Comparison of ENCODE assay signal across 8 cellular contexts in genomic region chr7:150755473-150756099, GRCh38. TPM values are rescaled to one million over a fixed set of nuclear protein-coding genes. Genes with fewer than 3 reads are reported as not detected.
DNase-seq lines count a peak whose midpoint lies in the region; ATAC-seq lines count a peak whose summit lies in the region.

No MANE protein-coding gene starts in this region.

- H3K4me1 Mint-ChIP-seq in CD8-positive, alpha-beta memory T cell, result peaks cover 50 to 66% (median 66%) of the 10 kb centered on the region in 3 donors
- peaks cover 51% of the 10 kb centered on the region for H3K4me1 Mint-ChIP-seq in activated T-cell treated with anti-CD3 and anti-CD28 coated beads, Interleukin-2, amount 50 U/mL, for 4 hours (ENCODE audit: low read depth)
- peaks cover 27 to 61% (median 55%) of the 10 kb centered on the region in 4 donors for H3K4me1 Mint-ChIP-seq in naive thymus-derived CD8-positive, alpha-beta T cell

- no peaks in the 10 kb centered on the region for H3K9me3 ChIP-seq in CD8-positive, alpha-beta memory T cell (ENCODE audit: low read length)

- peaks cover 0 to 1% (median 0%) of the 10 kb centered on the region in 3 donors for H3K36me3 Mint-ChIP-seq in CD8-positive, alpha-beta memory T cell
- no peaks in the 10 kb centered on the region for H3K36me3 Mint-ChIP-seq in activated T-cell treated with anti-CD3 and anti-CD28 coated beads, Interleukin-2, amount 50 U/mL, for 4 hours (ENCODE audit: insufficient read depth)
- H3K36me3 Mint-ChIP-seq in naive thymus-derived CD8-positive, alpha-beta T cell, result peaks cover 0 to 6% (median 0%) of the 10 kb centered on the region in 3 donors

- H3K9me3 Mint-ChIP-seq in CD8-positive, alpha-beta memory T cell, result peaks cover 0 to 4% (median 0%) of the 10 kb centered on the region in 5 donors
- H3K9me3 Mint-ChIP-seq in activated T-cell treated with anti-CD3 and anti-CD28 coated beads, Interleukin-2, amount 50 U/mL, for 4 hours, result peaks cover 4% of the 10 kb centered on the region
- H3K9me3 Mint-ChIP-seq in naive thymus-derived CD8-positive, alpha-beta T cell, result peaks cover 0 to 2% (median 0%) of the 10 kb centered on the region in 9 donors

- H3K4me3 Mint-ChIP-seq in CD8-positive, alpha-beta memory T cell, result peak overlapping the region; percentile 74 to 91 (median 78)
- peak overlapping the region; percentile 63 for H3K4me3 Mint-ChIP-seq in activated T-cell treated with anti-CD3 and anti-CD28 coated beads, Interleukin-2, amount 50 U/mL, for 4 hours
- peak overlapping the region; percentile 52 to 88 (median 83) for H3K4me3 Mint-ChIP-seq in naive thymus-derived CD8-positive, alpha-beta T cell

- H3K27ac ChIP-seq in CD8-positive, alpha-beta memory T cell (ENCODE audit: low read depth, low read length), result peak overlapping the region; percentile 25

- DNase-seq in CD8-positive, alpha-beta memory T cell, result peak; percentile 51 to 88 (median 81)
- DNase-seq in activated T-cell treated with anti-CD3 and anti-CD28 coated beads, Interleukin-2, amount 50 U/mL, for 4 hours, result peak; percentile 66
- DNase-seq in naive thymus-derived CD8-positive, alpha-beta T cell, result peak in 9 of 10 donors; percentile 56 to 92 (median 72)
- DNase-seq in NCI-H2029 treated with DMSO at 0.1 percent for 48 hours (lab: John Stamatoyannopoulos, UW) (no peak), HuH-7 (ENCODE audit: low spot score) (no peak), globus pallidus (ENCODE audit: low spot score) (no peak)

- CTCF ChIA-PET in CD8-positive, alpha-beta memory T cell (lab: Charles Lee), result interaction anchor here (0.7 to 3.9 kb wide), 33 partner anchors 9 to 351 kb away, joined by 3 to 60 read pairs (median 4); partner anchors contain the start of genes GIMAP2, GIMAP4, GIMAP5 and GIMAP6

- peak; percentile 61 for ATAC-seq in HG03432 (IDR thresholded peaks at IDR 0.05; ENCODE audit: unreplicated experiment)
- peak; percentile 69 to 72 for ATAC-seq in activated T-cell treated with anti-CD3 and anti-CD28 coated beads, Interleukin-2, amount 50 U/mL, for 4 hours
- peak; percentile 83 to 85 for ATAC-seq in naive thymus-derived CD8-positive, alpha-beta T cell
- ATAC-seq in HG03571 (IDR thresholded peaks at IDR 0.05; ENCODE audit: unreplicated experiment), result no peak

- H3K36me3 ChIP-seq in CD8-positive, alpha-beta memory T cell (ENCODE audit: insufficient read depth, low read length), result no peaks in the 10 kb centered on the region

- H3K27ac Mint-ChIP-seq in CD8-positive, alpha-beta memory T cell, result peak overlapping the region; percentile 86 to 99 (median 96)
- peak overlapping the region; percentile 94 to 100 (median 96) for H3K27ac Mint-ChIP-seq in naive thymus-derived CD8-positive, alpha-beta T cell

- no peaks in the 10 kb centered on the region for H3K27me3 ChIP-seq in CD8-positive, alpha-beta memory T cell (ENCODE audit: insufficient read depth, low read length, poor library complexity, severe bottlenecking)

- peaks cover 0 to 3% of the 10 kb centered on the region in 2 donors for H3K27me3 Mint-ChIP-seq in CD8-positive, alpha-beta memory T cell
- H3K27me3 Mint-ChIP-seq in activated T-cell treated with anti-CD3 and anti-CD28 coated beads, Interleukin-2, amount 50 U/mL, for 4 hours (ENCODE audit: low read depth), result no peaks in the 10 kb centered on the region
- peaks cover 0 to 2% (median 0%) of the 10 kb centered on the region in 5 donors for H3K27me3 Mint-ChIP-seq in naive thymus-derived CD8-positive, alpha-beta T cell

- POLR2A ChIA-PET in CD8-positive, alpha-beta memory T cell (lab: Charles Lee), result interaction anchor here (0.6 to 2.9 kb wide), 23 partner anchors 8 to 349 kb away, joined by 3 to 27 read pairs (median 4); partner anchors contain the start of genes GIMAP1, GIMAP4, GIMAP6 and GIMAP7
- POLR2A ChIA-PET in naive thymus-derived CD8-positive, alpha-beta T cell (lab: Charles Lee), result interaction anchor here (0.6 to 6.5 kb wide), 46 partner anchors 11 to 677 kb away, joined by 3 to 143 read pairs (median 6); partner anchors contain the start of genes GIMAP1, GIMAP2, GIMAP4 and GIMAP5

- H3K4me3 ChIP-seq in CD8-positive, alpha-beta memory T cell (ENCODE audit: low read length), result peak overlapping the region; percentile 10

- H3K4me1 ChIP-seq in CD8-positive, alpha-beta memory T cell (ENCODE audit: insufficient read depth, low read length), result peaks cover 66% of the 10 kb centered on the region

RNA-seq across cellular contexts. Expression of gene GIMAP5, which starts 18.4 kb away (rescaled TPM):
- total RNA-seq in CD8-positive, alpha-beta memory T cell, result 10 to 100 TPM; 63.9 to 70.4 TPM
- polyA plus RNA-seq in CD8-positive, alpha-beta memory T cell, result 475 TPM
- total RNA-seq in activated T-cell treated with anti-CD3 and anti-CD28 coated beads, Interleukin-2, amount 50 U/mL, for 4 hours, result 10 to 100 TPM; 44.1 to 52.2 (median 50.2) TPM
- total RNA-seq in naive thymus-derived CD8-positive, alpha-beta T cell, result 100 to 1,000 TPM; 342 to 364 TPM
- polyA plus RNA-seq in naive thymus-derived CD8-positive, alpha-beta T cell, result 100 to 1,000 TPM; 320 to 506 (median 401) TPM

RNA-seq across cellular contexts. Expression of gene GIMAP1, which starts 39.2 kb away (rescaled TPM):
- 10 to 100 TPM in 1 of 2 experiments, 1 to 10 TPM in 1; 9.8 to 10.0 TPM for total RNA-seq in CD8-positive, alpha-beta memory T cell
- polyA plus RNA-seq in CD8-positive, alpha-beta memory T cell, result 86.1 TPM
- total RNA-seq in activated T-cell treated with anti-CD3 and anti-CD28 coated beads, Interleukin-2, amount 50 U/mL, for 4 hours, result 1 to 10 TPM; 2.1 to 2.7 (median 2.1) TPM
- 100 to 1,000 TPM; 119 TPM for total RNA-seq in naive thymus-derived CD8-positive, alpha-beta T cell
- 10 to 100 TPM; 48.0 to 87.4 (median 67.1) TPM for polyA plus RNA-seq in naive thymus-derived CD8-positive, alpha-beta T cell

RNA-seq across cellular contexts. Expression of gene TMEM176B, which starts 44.6 kb away (rescaled TPM):
- under 1 TPM; 0.20 to 0.27 TPM for total RNA-seq in CD8-positive, alpha-beta memory T cell
- not detected for polyA plus RNA-seq in CD8-positive, alpha-beta memory T cell
- total RNA-seq in activated T-cell treated with anti-CD3 and anti-CD28 coated beads, Interleukin-2, amount 50 U/mL, for 4 hours, result under 1 TPM; 0.24 to 0.58 (median 0.33) TPM
- total RNA-seq in naive thymus-derived CD8-positive, alpha-beta T cell, result not detected
- polyA plus RNA-seq in naive thymus-derived CD8-positive, alpha-beta T cell, result under 1 TPM in 1 of 3 donors, not detected in 2; 0.69 TPM

RNA-seq across cellular contexts. Expression of gene TMEM176A, which starts 45.0 kb away (rescaled TPM):
- under 1 TPM in 1 of 2 experiments, not detected in 1; 0.26 TPM for total RNA-seq in CD8-positive, alpha-beta memory T cell
- not detected for polyA plus RNA-seq in CD8-positive, alpha-beta memory T cell
- total RNA-seq in activated T-cell treated with anti-CD3 and anti-CD28 coated beads, Interleukin-2, amount 50 U/mL, for 4 hours, result under 1 TPM; 0.20 to 0.24 (median 0.22) TPM
- under 1 TPM in 1 of 2 experiments, not detected in 1; 0.88 TPM for total RNA-seq in naive thymus-derived CD8-positive, alpha-beta T cell
- polyA plus RNA-seq in naive thymus-derived CD8-positive, alpha-beta T cell, result under 1 TPM in 2 of 3 donors, not detected in 1; 0.18 to 0.62 TPM

Comparison
In these comparisons a context has a peak if more than half of its experiments do, and no peak if none do; other contexts are left out.
1. DNase-seq: peak in CD8-positive, alpha-beta memory T cell (5 of 5), activated T-cell treated with anti-CD3 and anti-CD28 coated beads, Interleukin-2, amount 50 U/mL, for 4 hours (single experiment) and naive thymus-derived CD8-positive, alpha-beta T cell (9 of 10); none in NCI-H2029 treated with DMSO at 0.1 percent for 48 hours (single experiment), HuH-7 (single experiment) and globus pallidus (single experiment).
2. RNA of gene GIMAP5, which starts 18.4 kb away (total RNA-seq): 342 to 364 TPM in naive thymus-derived CD8-positive, alpha-beta T cell; 63.9 to 70.4 TPM in CD8-positive, alpha-beta memory T cell and 44.1 to 52.2 TPM in activated T-cell treated with anti-CD3 and anti-CD28 coated beads, Interleukin-2, amount 50 U/mL, for 4 hours; every median in the first group is over 4 times any median in the second.
3. RNA of gene GIMAP1, which starts 39.2 kb away (total RNA-seq): 119 TPM in naive thymus-derived CD8-positive, alpha-beta T cell; 9.8 to 10.0 TPM in CD8-positive, alpha-beta memory T cell and 2.1 to 2.7 TPM in activated T-cell treated with anti-CD3 and anti-CD28 coated beads, Interleukin-2, amount 50 U/mL, for 4 hours; every median in the first group is over 10 times any median in the second.
4. Peak in every context shown above with its lines, with median percentiles within 50 percentile points of each other: H3K4me3 Mint-ChIP-seq.